8 cellular contexts compared by ENCODE assay signal in the genomic region with DNA sequence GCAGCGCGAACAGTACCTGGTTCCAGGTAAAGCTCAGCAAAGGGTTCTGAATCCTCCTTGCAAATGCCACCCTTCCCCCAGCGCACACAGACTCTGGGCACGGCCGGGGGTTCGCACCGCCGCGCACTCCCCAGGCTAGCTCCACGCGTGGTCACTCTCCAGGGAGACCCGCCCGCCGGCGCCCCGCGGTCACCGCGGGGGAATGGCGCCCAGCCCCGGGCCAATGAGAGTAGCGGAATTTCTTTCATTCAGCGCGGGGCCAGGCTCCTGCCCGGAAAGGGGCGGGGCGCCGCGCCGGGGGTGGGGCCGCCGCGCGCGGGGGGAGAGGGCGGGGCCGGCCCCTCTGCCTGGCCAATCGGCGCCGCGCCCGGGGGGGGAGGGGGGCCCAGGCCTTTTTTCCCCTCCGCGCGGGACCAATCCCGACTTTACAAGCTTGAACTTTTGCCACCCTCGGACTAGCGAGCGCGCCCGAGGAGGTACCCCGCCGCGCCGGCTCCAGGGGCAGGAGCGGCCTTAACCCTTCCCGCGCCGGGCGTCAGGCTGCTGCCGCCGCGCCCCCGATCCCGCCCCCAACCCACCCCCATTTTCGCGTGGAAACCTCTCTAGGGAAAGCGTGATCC. TPM values are rescaled to one million over a fixed set of nuclear protein-coding genes. Genes with fewer than 3 reads are reported as not detected.
DNase-seq lines count a peak whose midpoint lies in the region; ATAC-seq, FAIRE-seq and TF ChIP-seq lines count a peak whose summit lies in the region.

No MANE protein-coding gene starts in this region.

- peak overlapping the region; percentile 73 for H4K8ac ChIP-seq in H1 (ENCODE audit: extremely low read depth, insufficient read depth, low read length)

- H3K79me1 ChIP-seq in H1 (ENCODE audit: low read depth, low read length): no peaks in the 10 kb centered on the region

- no peak for DNase-seq in BJ (ENCODE audit: low read depth)
- peak; percentile 88 for DNase-seq in HS-27A (ENCODE audit: low read depth)
- DNase-seq in NOMO-1 treated with DMSO at 0.1 percent for 48 hours (lab: John Stamatoyannopoulos, UW; ENCODE audit: unreplicated experiment): peak; percentile 92
- DNase-seq in activated CD8-positive, alpha-beta memory T cell treated with anti-CD3 and anti-CD28 coated beads for 48 hours (ENCODE audit: low read depth in 2 of 3, low spot score in 2 of 3): peak; percentile 60 to 76 (median 70)
- peak; percentile 65 to 94 for DNase-seq in H1 (ENCODE audit: low read depth in 1 of 2, low spot score in 2 of 2)
- peak; percentile 59 for DNase-seq in stimulated activated CD8-positive, alpha-beta memory T cell treated with anti-CD3 and anti-CD28 coated beads, Interleukin-15, amount 100 ng/mL, for 1 hour (ENCODE audit: low read depth)

- H3K27ac ChIP-seq in H1 (ENCODE audit: low read depth, low read length) (no peak overlapping the region), mesodermal cell (ENCODE audit: low read depth, low read length, severe bottlenecking) (peak overlapping the region; percentile 91)

- H3K14ac ChIP-seq in H1 (ENCODE audit: insufficient read length): no peak overlapping the region

- H2BK20ac ChIP-seq in H1 (ENCODE audit: low read length): peak overlapping the region; percentile 93; the same call in 1 of the 2 replicates

- no peak overlapping the region for H2AK5ac ChIP-seq in H1 (ENCODE audit: low read depth, low read length)

- H3K18ac ChIP-seq in H1 (ENCODE audit: extremely low read depth, low read length): peak overlapping the region; percentile 94; the same call in 1 of the 2 replicates

- peak overlapping the region; percentile 54 for H3K56ac ChIP-seq in H1 (replicated peaks; ENCODE audit: insufficient read length, low read depth, low read length)

- WGBS in H1 (ENCODE audit: extremely low coverage in 1 of 2, insufficient coverage in 1 of 2, insufficient read length in 1 of 2, insufficient replicate concordance in 2 of 2, low coverage in 1 of 2, low lambda C conversion rate in 2 of 2, missing lambda C conversion rate in 1 of 2), 2 experiments: 2% methylated on average over 24 of the region's 68 CpGs; no CpG with 5 or more reads in 1 of the 2 experiments
- 0% methylated on average over 24 to 38 of the region's 68 CpGs for WGBS in mesodermal cell (ENCODE audit: insufficient coverage in 2 of 2), 2 experiments

- peak overlapping the region; percentile 90 to 96 for H3K4me2 ChIP-seq in H1 (ENCODE audit: insufficient read depth in 1 of 2, low read depth in 2 of 2, low read length in 2 of 2)

- peak overlapping the region; percentile 83; the same call in 1 of the 2 replicates for H2AFZ ChIP-seq in H1 (ENCODE audit: low read length)

- H2BK15ac ChIP-seq in H1 (ENCODE audit: low read length): peak overlapping the region; percentile 72; the same call in 1 of the 2 replicates

- peak overlapping the region; percentile 13 for H2BK120ac ChIP-seq in H1 (replicated peaks; ENCODE audit: low read depth, low read length)

- CTCF ChIA-PET in BJ (lab: Yijun Ruan, JAX) (interaction anchor here (1.6 to 13.6 kb wide), 8 partner anchors 69 to 161 kb away, joined by 4 to 155 read pairs (median 7); no protein-coding TSS in a partner anchor), H1 (lab: Charles Lee; ENCODE audit: partially characterized antibody) (interaction anchor here (0.7 to 16.9 kb wide), 8 partner anchors 16 to 150 kb away, joined by 3 to 361 read pairs (median 16); no protein-coding TSS in a partner anchor)

- H3K4me1 ChIP-seq in H1 (replicated peaks in 1 of 4; ENCODE audit: control insufficient read depth in 3 of 4, insufficient read depth in 4 of 4, low read length in 3 of 4): peaks cover 0 to 22% (median 9%) of the 10 kb centered on the region in 4 experiments; a peak in 6 of 7 replicates
- H3K4me1 ChIP-seq in mesodermal cell (ENCODE audit: control insufficient read depth, insufficient read depth, low read length, poor library complexity, severe bottlenecking): peaks cover 15% of the 10 kb centered on the region

- TF ChIP-seq RAD21 in H1 (IDR thresholded peaks at IDR 0.05 in 1 of 2, conservative IDR thresholded peaks at IDR 0.05 in 1 of 2; ENCODE audit: low read depth in 2 of 2, low read length in 2 of 2): no peak

- no peaks in the 10 kb centered on the region for H3K9me3 ChIP-seq in H1 (ENCODE audit: insufficient read depth in 2 of 2, low read depth in 1 of 2, low read length in 1 of 2)
- H3K9me3 ChIP-seq in mesodermal cell (ENCODE audit: control insufficient read depth, low read length): no peaks in the 10 kb centered on the region

- H2BK5ac ChIP-seq in H1 (ENCODE audit: low read depth, low read length): peak overlapping the region; percentile 87; the same call in 1 of the 2 replicates

- peaks cover 26% of the 10 kb centered on the region; the same call in 1 of the 2 replicates for H3K23me2 ChIP-seq in H1 (ENCODE audit: low read depth, low read length)

- no peak for FAIRE-seq in H1 (lab: Jason Lieb, UNC)

- peak overlapping the region; percentile 94 for H4K91ac ChIP-seq in H1 (replicated peaks; ENCODE audit: insufficient read length, low read length)

- H3K9ac ChIP-seq in H1 (replicated peaks in 1 of 4; ENCODE audit: extremely low read depth in 1 of 4, low read depth in 3 of 4, low read length in 3 of 4): no peak overlapping the region

- no peaks in the 10 kb centered on the region for H3K36me3 ChIP-seq in BJ (ENCODE audit: control insufficient read depth, insufficient read depth, low read length)
- peaks cover 0 to 8% (median 0%) of the 10 kb centered on the region in 4 experiments; a peak in 1 of 8 replicates for H3K36me3 ChIP-seq in H1 (ENCODE audit: control insufficient read depth in 2 of 4, insufficient read depth in 4 of 4, low read length in 3 of 4)
- peaks cover 21% of the 10 kb centered on the region for H3K36me3 ChIP-seq in mesodermal cell (ENCODE audit: control insufficient read depth, insufficient read depth, low read length)

- ATAC-seq in GM19328 (IDR thresholded peaks at IDR 0.05; ENCODE audit: unreplicated experiment): peak; percentile 64

- H3K27me3 ChIP-seq in BJ (ENCODE audit: control insufficient read depth, insufficient read depth, low read length): no peaks in the 10 kb centered on the region
- peaks cover 18 to 45% (median 35%) of the 10 kb centered on the region in 4 experiments; a peak in 6 of 7 replicates for H3K27me3 ChIP-seq in H1 (replicated peaks in 1 of 4; ENCODE audit: control insufficient read depth in 3 of 4, extremely low read depth in 1 of 4, insufficient read depth in 3 of 4, low read length in 3 of 4)

- no peak for TF ChIP-seq EP300 in H1 (IDR thresholded peaks at IDR 0.05; ENCODE audit: borderline replicate concordance in 1 of 2, low read depth in 2 of 2, low read length in 2 of 2)

- H3K79me2 ChIP-seq in H1 (ENCODE audit: control insufficient read depth in 1 of 2, insufficient read depth in 2 of 2, low read length in 2 of 2): no peaks in the 10 kb centered on the region

- H3K23ac ChIP-seq in H1 (ENCODE audit: insufficient read length): no peak overlapping the region

- no peak for TF ChIP-seq POLR2A in H1 (IDR thresholded peaks at IDR 0.05; ENCODE audit: control extremely low read depth in 1 of 2, low read depth in 2 of 2, low read length in 2 of 2)

- H3K4me3 ChIP-seq in BJ (ENCODE audit: low read depth, low read length): peak overlapping the region; percentile 82
- H3K4me3 ChIP-seq in H1 (ENCODE audit: extremely low read depth in 1 of 4, insufficient read depth in 2 of 4, low read depth in 3 of 4, low read length in 4 of 4): peak overlapping the region; percentile 54 to 83 (median 70)
- peak overlapping the region; percentile 97 for H3K4me3 ChIP-seq in mesodermal cell (ENCODE audit: extremely low read depth, insufficient read depth, low read length, poor library complexity, severe bottlenecking)

- H3K4ac ChIP-seq in H1 (replicated peaks; ENCODE audit: insufficient read length, low read depth, low read length): no peak overlapping the region

- peaks cover 9 to 16% of the 10 kb centered on the region in 2 experiments for H4K20me1 ChIP-seq in H1 (replicated peaks in 1 of 2; ENCODE audit: control insufficient read depth in 1 of 2, insufficient read depth in 2 of 2, low read length in 2 of 2)

- H4K5ac ChIP-seq in H1 (ENCODE audit: insufficient read length, low read depth, low read length): peak overlapping the region; percentile 72

- POLR2A ChIA-PET in BJ (lab: Charles Lee): interaction anchor here (1.0 kb wide), 1 partner anchor 72 kb away, joined by 4 read pairs; no protein-coding TSS in a partner anchor
- POLR2A ChIA-PET in H1 (lab: Charles Lee; ENCODE audit: partially characterized antibody): interaction anchor here (0.6 to 1.4 kb wide), 9 partner anchors 11 to 127 kb away, joined by 3 to 4 read pairs (median 3); no protein-coding TSS in a partner anchor

- TF ChIP-seq CTCF in BJ (IDR thresholded peaks at IDR 0.05; ENCODE audit: insufficient read depth, low read depth, low read length) (no peak), H1 (IDR thresholded peaks at IDR 0.05; ENCODE audit: control extremely low read depth in 1 of 3, insufficient read depth in 1 of 3, low read depth in 1 of 3, low read length in 3 of 3) (no peak)

- H2BK12ac ChIP-seq in H1 (ENCODE audit: low read depth, low read length): peak overlapping the region; percentile 96

TF ChIP-seq in H1, 55 proteins besides CTCF, POLR2A, EP300 and RAD21 (continues in another document):
- TF ChIP-seq HDAC6 (IDR thresholded peaks at IDR 0.05; ENCODE audit: low read depth, low read length) (no peak), EGR1 (IDR thresholded peaks at IDR 0.05; ENCODE audit: borderline replicate concordance, low read depth, low read length) (no peak), SIN3A (conservative IDR thresholded peaks at IDR 0.05 in 1 of 2, IDR thresholded peaks at IDR 0.05 in 1 of 2; ENCODE audit: low read depth in 1 of 2, low read length in 2 of 2) (peak in 1 of 2 experiments; percentile 16; a peak in 1 of 4 replicates)
- TF ChIP-seq, protein P1, sequence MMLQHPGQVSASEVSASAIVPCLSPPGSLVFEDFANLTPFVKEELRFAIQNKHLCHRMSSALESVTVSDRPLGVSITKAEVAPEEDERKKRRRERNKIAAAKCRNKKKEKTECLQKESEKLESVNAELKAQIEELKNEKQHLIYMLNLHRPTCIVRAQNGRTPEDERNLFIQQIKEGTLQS (IDR thresholded peaks at IDR 0.05; ENCODE audit: insufficient read depth, low read depth, low read length): no peak

RNA-seq across cellular contexts. Expression of a gene that starts 1.1 kb away (rescaled TPM):
- polyA plus RNA-seq in BJ (2011; rRNA removed) (2.5 and 3.8 TPM in 2 replicates), H1 (2011; rRNA removed) (1.8 and 3.4 TPM in 2 replicates)
- 8.8 and 10.2 TPM in 2 replicates for polyA minus RNA-seq in BJ (2011; rRNA and poly(A)+ RNA removed)
- 7.0 and 7.6 TPM in 2 replicates for total RNA-seq in H1 (2021; fragmentation: NEBNext Ultra II Directional; extraction: Animal tissue kit (Norgen Biotek cat#: 25700))
- polyA plus RNA-seq in H1 (2011; cell fraction: cytosol; rRNA removed): 2.6 TPM
- polyA plus RNA-seq in H1 (2011; cell fraction: nucleus; rRNA removed): 11.4 TPM
- polyA plus RNA-seq in H1 (2012, experiment 1 of 2): 2.9 to 3.9 TPM (median 3.1 TPM) in 4 replicates
- polyA plus RNA-seq in H1 (2012, experiment 2 of 2): 2.1 TPM
- 1.9 TPM for polyA plus RNA-seq in H1 (2013, experiment 1 of 2)
- 2.1 TPM for polyA plus RNA-seq in H1 (2013, experiment 2 of 2)
- 3.9 and 6.1 TPM in 2 replicates for polyA minus RNA-seq in H1 (2011; rRNA and poly(A)+ RNA removed)
- 6.3 TPM for polyA minus RNA-seq in H1 (2011; cell fraction: cytosol; rRNA and poly(A)+ RNA removed)
- polyA minus RNA-seq in H1 (2011; cell fraction: nucleus; rRNA and poly(A)+ RNA removed): 12.2 TPM
- 111 TPM for polyA plus RNA-seq in mesodermal cell (2013, experiment 1 of 2)
- 96.8 TPM for polyA plus RNA-seq in mesodermal cell (2013, experiment 2 of 2)
